ENCODE assay signal across 14 cellular contexts in genomic region chr9:92608221-92609141, GRCh38.
DNase-seq lines count a peak whose midpoint lies in the region; TF ChIP-seq lines count a peak whose summit lies in the region.
"Had no signal": no experiment of that assay in that cellular context is flagged by ENCODE, and none has a peak within 500 bp of the region (broad histone marks: within the 10 kb centered on the region; RNA-seq: fewer than 3 reads in every experiment).

No MANE protein-coding gene starts in this region.

- TF ChIP-seq CTCF in SK-N-SH (IDR thresholded peaks at IDR 0.05): no peak
- no peak for TF ChIP-seq CTCF in glutamatergic neuron (IDR thresholded peaks at IDR 0.05; ENCODE audit: partially characterized antibody, unreplicated experiment)
- no peak for TF ChIP-seq CTCF in osteocyte (IDR thresholded peaks at IDR 0.05)
- TF ChIP-seq CTCF in prostate gland (IDR thresholded peaks at IDR 0.05): no peak
- TF ChIP-seq CTCF in breast epithelium (IDR thresholded peaks at IDR 0.05): no peak

- no peak overlapping the region for H3K4me3 Mint-ChIP-seq in glutamatergic neuron (ENCODE audit: unreplicated experiment)
- no peak overlapping the region for H3K4me3 Mint-ChIP-seq in osteocyte (ENCODE audit: unreplicated experiment)
- H3K4me3 Mint-ChIP-seq: activated CD4-positive, alpha-beta memory T cell treated with anti-CD3 and anti-CD28 coated beads for 36 hours; activated naive CD8-positive, alpha-beta T cell treated with anti-CD3 and anti-CD28 coated beads, Interleukin-2, amount 50 U/mL, for 24 hours had no signal

- POLR2A ChIA-PET in SK-N-SH (lab: Yijun Ruan, JAX): interaction anchor here (1.2 kb wide), 1 partner anchor 21 kb away, joined by 3 read pairs; no protein-coding TSS in a partner anchor

- H3K36me3 ChIP-seq in SK-N-SH (replicated peaks in 1 of 2; ENCODE audit: control insufficient read depth in 1 of 2, insufficient read depth in 2 of 2, low read length in 1 of 2): peaks cover 0 to 24% of the 10 kb centered on the region in 2 experiments
- no peaks in the 10 kb centered on the region for H3K36me3 ChIP-seq in prostate gland
- no peaks in the 10 kb centered on the region for H3K36me3 ChIP-seq in breast epithelium

- H3K4me3 ChIP-seq in SK-N-SH (ENCODE audit: low read depth in 2 of 2, low read length in 1 of 2) (no peak overlapping the region), prostate gland (no peak overlapping the region), breast epithelium (no peak overlapping the region)
- H3K4me3 ChIP-seq: lung, SJSA1 had no signal

- H4K20me1 ChIP-seq in SK-N-SH (ENCODE audit: insufficient read depth): no peaks in the 10 kb centered on the region

- TF ChIP-seq EP300 in SK-N-SH (IDR thresholded peaks at IDR 0.05; ENCODE audit: borderline replicate concordance in 1 of 2, low read depth in 1 of 2, low read length in 1 of 2): no peak

- H3K79me2 ChIP-seq in SK-N-SH (ENCODE audit: insufficient read depth): no peaks in the 10 kb centered on the region

- H3K36me3 Mint-ChIP-seq in glutamatergic neuron (ENCODE audit: unreplicated experiment): peaks cover 18% of the 10 kb centered on the region
- H3K36me3 Mint-ChIP-seq in osteocyte (ENCODE audit: unreplicated experiment): peaks cover 26% of the 10 kb centered on the region

- peak; percentile 76 for DNase-seq in DMS 273 (lab: John Stamatoyannopoulos, UW; ENCODE audit: unreplicated experiment)
- DNase-seq in SK-N-SH: no peak
- no peak for DNase-seq in glutamatergic neuron
- DNase-seq in osteocyte (ENCODE audit: extremely low spot score, unreplicated experiment): peak; percentile 70
- DNase-seq in prostate gland (ENCODE audit: low spot score): no peak
- DNase-seq in breast epithelium (ENCODE audit: low spot score in 2 of 2): no peak
- DNase-seq in NCI-H187 (lab: John Stamatoyannopoulos, UW): no peak
- DNase-seq in NCI-H1105 treated with DMSO at 0.1 percent for 48 hours (lab: John Stamatoyannopoulos, UW): no peak
- DNase-seq: activated CD4-positive, alpha-beta memory T cell treated with anti-CD3 and anti-CD28 coated beads for 36 hours; activated naive CD8-positive, alpha-beta T cell treated with anti-CD3 and anti-CD28 coated beads, Interleukin-2, amount 50 U/mL, for 24 hours; erythroblast; stimulated activated naive CD8-positive, alpha-beta T cell treated with anti-CD3 and anti-CD28 coated beads, Interleukin-15, Interleukin-2, amounts not matched to agents 100 U/mL and 50 U/mL, for 24 hours had no signal

- H3K9me3 Mint-ChIP-seq in glutamatergic neuron (ENCODE audit: unreplicated experiment): no peaks in the 10 kb centered on the region
- H3K9me3 Mint-ChIP-seq in osteocyte (ENCODE audit: unreplicated experiment): peaks cover 4% of the 10 kb centered on the region

- CTCF ChIA-PET in SK-N-SH (lab: Yijun Ruan, JAX): interaction anchor here (0.7 to 2.8 kb wide), 7 partner anchors 12 to 127 kb away, joined by 3 to 16 read pairs (median 4); no protein-coding TSS in a partner anchor

- H3K9ac ChIP-seq in SK-N-SH: no peak overlapping the region

- TF ChIP-seq POLR2A in prostate gland (IDR thresholded peaks at IDR 0.05): no peak
- no peak for TF ChIP-seq POLR2A in breast epithelium (IDR thresholded peaks at IDR 0.05)

- H3F3A ChIP-seq in SK-N-SH (replicated peaks; ENCODE audit: insufficient read depth): no peaks in the 10 kb centered on the region

- no peaks in the 10 kb centered on the region for H3K27me3 ChIP-seq in SK-N-SH (ENCODE audit: insufficient read depth)
- H3K27me3 ChIP-seq in prostate gland (replicated peaks; ENCODE audit: insufficient read depth): no peaks in the 10 kb centered on the region
- no peaks in the 10 kb centered on the region for H3K27me3 ChIP-seq in breast epithelium
- H3K27me3 ChIP-seq: SJSA1 had no signal

- H3K27me3 Mint-ChIP-seq in glutamatergic neuron (ENCODE audit: unreplicated experiment) (peaks cover 9% of the 10 kb centered on the region), osteocyte (ENCODE audit: unreplicated experiment) (no peaks in the 10 kb centered on the region)
- H3K27me3 Mint-ChIP-seq: activated CD4-positive, alpha-beta memory T cell treated with anti-CD3 and anti-CD28 coated beads for 36 hours; activated naive CD8-positive, alpha-beta T cell treated with anti-CD3 and anti-CD28 coated beads, Interleukin-2, amount 50 U/mL, for 24 hours had no signal

- TF ChIP-seq RAD21 in SK-N-SH (IDR thresholded peaks at IDR 0.05; ENCODE audit: low read length): no peak

- H3K4me1 ChIP-seq in SK-N-SH (ENCODE audit: control insufficient read depth in 1 of 2, insufficient read depth in 2 of 2, low read depth in 1 of 2, low read length in 1 of 2) (peaks cover 5 to 25% of the 10 kb centered on the region in 2 experiments), prostate gland (replicated peaks) (no peaks in the 10 kb centered on the region), breast epithelium (no peaks in the 10 kb centered on the region)

- peak overlapping the region; percentile 69 for H3K27ac Mint-ChIP-seq in glutamatergic neuron (ENCODE audit: unreplicated experiment)
- peak overlapping the region; percentile 91 for H3K27ac Mint-ChIP-seq in osteocyte (ENCODE audit: unreplicated experiment)
- H3K27ac Mint-ChIP-seq: activated CD4-positive, alpha-beta memory T cell treated with anti-CD3 and anti-CD28 coated beads for 36 hours; activated naive CD8-positive, alpha-beta T cell treated with anti-CD3 and anti-CD28 coated beads, Interleukin-2, amount 50 U/mL, for 24 hours had no signal

- peak overlapping the region; percentile 7 to 64; a peak in 3 of 4 replicates for H3K27ac ChIP-seq in SK-N-SH (ENCODE audit: low read depth in 2 of 2, low read length in 1 of 2)
- peak overlapping the region in 1 of 2 donors; percentile 65 for H3K27ac ChIP-seq in prostate gland
- peak overlapping the region in 1 of 2 donors; percentile 58 for H3K27ac ChIP-seq in breast epithelium
- H3K27ac ChIP-seq: SJSA1 had no signal

- H3K4me1 Mint-ChIP-seq in glutamatergic neuron (ENCODE audit: low read depth, unreplicated experiment) (peaks cover 8% of the 10 kb centered on the region), osteocyte (ENCODE audit: unreplicated experiment) (peaks cover 37% of the 10 kb centered on the region)

- 0 out of 2 replicates have a peak overlapping the region, but pooled peaks have one; percentile 14 for H3K4me2 ChIP-seq in SK-N-SH

- H3K9me2 ChIP-seq in SK-N-SH: no peaks in the 10 kb centered on the region

- no peak overlapping the region for H2AFZ ChIP-seq in SK-N-SH (ENCODE audit: low read depth)

- WGBS in SK-N-SH (ENCODE audit: low lambda C conversion rate): 84% methylated on average over 18 of the region's 18 CpGs
- 68% methylated on average over 18 of the region's 18 CpGs for WGBS in prostate gland

- H3K9me3 ChIP-seq in SK-N-SH (peaks cover 4% of the 10 kb centered on the region; the same call in 1 of the 2 replicates), prostate gland (no peaks in the 10 kb centered on the region), breast epithelium (peaks cover 0 to 8% of the 10 kb centered on the region in 2 donors)
- H3K9me3 ChIP-seq: SJSA1 had no signal

- intact Hi-C loops in prostate gland (cut with DNase I) (no loop called here), breast epithelium (cut with DNase I; ENCODE audit: low total_unique reads) (no loop called here)

TF ChIP-seq in SK-N-SH, 30 proteins besides CTCF, POLR2A, EP300 and RAD21:
- TF ChIP-seq EZH2phosphoT487 (IDR thresholded peaks at IDR 0.05; ENCODE audit: borderline replicate concordance, low read depth) (no peak), NRF1 (IDR thresholded peaks at IDR 0.05; ENCODE audit: low read depth, low read length) (no peak), TEAD4 (IDR thresholded peaks at IDR 0.05; ENCODE audit: borderline replicate concordance, insufficient read depth) (no peak), SMC3 (IDR thresholded peaks at IDR 0.05; ENCODE audit: low read depth, low read length) (no peak), CHD2 (IDR thresholded peaks at IDR 0.05; ENCODE audit: low read length, partially characterized antibody) (no peak), TAF1 (IDR thresholded peaks at IDR 0.05; ENCODE audit: borderline replicate concordance, low read depth, low read length) (no peak), POLR2AphosphoS5 (IDR thresholded peaks at IDR 0.05; ENCODE audit: low read depth, low read length) (no peak), SIN3A (IDR thresholded peaks at IDR 0.05; ENCODE audit: borderline replicate concordance, low read depth, low read length) (no peak), ELF1 (IDR thresholded peaks at IDR 0.05) (no peak), RFX5 (IDR thresholded peaks at IDR 0.05; ENCODE audit: low read length) (no peak), JUND (IDR thresholded peaks at IDR 0.05) (no peak), MEF2A (IDR thresholded peaks at IDR 0.05; ENCODE audit: borderline replicate concordance, low read depth) (no peak)

Comparison
In these comparisons a context has a peak if more than half of its experiments do, and no peak if none do; other contexts are left out.
1. DNase-seq: peak in DMS 273 (single experiment) and osteocyte (single experiment); none in SK-N-SH (single experiment), glutamatergic neuron (single experiment), prostate gland (single experiment), breast epithelium (0 of 2), NCI-H187 (0 of 2) and NCI-H1105 treated with DMSO at 0.1 percent for 48 hours (single experiment).